ENCODE assay signal across 11 cellular contexts in genomic region chr22:19733755-19734154, GRCh38. TPM values are rescaled to one million over a fixed set of nuclear protein-coding genes. Genes with fewer than 3 reads are reported as not detected.
"Had no signal": no experiment of that assay in that cellular context is flagged by ENCODE, and none has a peak within 500 bp of the region (broad histone marks: within the 10 kb centered on the region; RNA-seq: fewer than 3 reads in every experiment).

No MANE protein-coding gene starts in this region.

- H3K36me3 Mint-ChIP-seq: IgD-negative memory B cell had no signal

- H3K4me2 ChIP-seq: GM23338 had no signal

- H3K4me3 Mint-ChIP-seq: GM23338, HFFc6, IgD-negative memory B cell had no signal

- H3K27ac Mint-ChIP-seq: GM23338, HFFc6, IgD-negative memory B cell had no signal

- H3K27ac ChIP-seq: HL-60 had no signal

- H3K4me1 ChIP-seq: HAP-1 had no signal

- H3K9me3 Mint-ChIP-seq: GM23338, HFFc6, IgD-negative memory B cell had no signal

- DNase-seq: H7, HFFc6, KG1 had no signal

- ATAC-seq: GM23338, HCT116, HepG2 had no signal

- H3K4me3 ChIP-seq: GM23338, HAP-1 had no signal

- FAIRE-seq: HepG2 had no signal

- H3K36me3 ChIP-seq: HAP-1 had no signal

- H3K9me3 ChIP-seq: HAP-1 had no signal

- H2AFZ ChIP-seq: GM23338 had no signal

RNA-seq across cellular contexts. Expression of gene GP1BB, which starts 10.4 kb away (rescaled TPM):
- total RNA-seq: HepG2, HT1080 had no signal
- polyA plus RNA-seq: HepG2 had no signal

RNA-seq across cellular contexts. Expression of gene SEPTIN5, which starts 19.5 kb away (rescaled TPM):
- total RNA-seq: HepG2 had no signal

RNA-seq across cellular contexts. Expression of gene TBX1, which starts 26.8 kb away (rescaled TPM):
- total RNA-seq: H4, HepG2 had no signal
- polyA plus RNA-seq: HepG2, IgD-negative memory B cell had no signal
